10 cellular contexts compared by ENCODE assay signal in the genomic region with DNA sequence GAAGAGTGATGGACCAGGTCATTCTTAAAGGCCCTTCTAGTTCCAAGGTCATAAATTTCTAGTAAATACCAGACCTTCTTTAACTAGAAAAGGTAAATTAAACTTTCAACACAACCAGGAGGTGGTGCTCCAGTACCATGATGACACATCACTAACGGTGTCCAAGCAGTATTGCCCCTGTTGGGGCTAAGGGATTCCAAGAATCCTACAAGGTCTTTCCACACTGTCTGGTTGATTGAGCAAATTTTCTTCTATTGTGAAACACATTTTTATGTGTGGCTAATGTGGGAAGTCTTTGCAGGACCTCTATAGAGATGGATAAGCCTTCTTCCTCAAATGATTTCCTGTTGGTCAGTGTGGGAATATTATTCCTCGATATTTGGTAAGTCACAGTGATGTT.
DNase-seq lines count a peak whose midpoint lies in the region; ATAC-seq and TF ChIP-seq lines count a peak whose summit lies in the region.
"Had no signal": no experiment of that assay in that cellular context is flagged by ENCODE, and none has a peak within 500 bp of the region (broad histone marks: within the 10 kb centered on the region; RNA-seq: fewer than 3 reads in every experiment).

No MANE protein-coding gene starts in this region.

- no peaks in the 10 kb centered on the region for H3K27me3 ChIP-seq in heart left ventricle
- no peaks in the 10 kb centered on the region for H3K27me3 ChIP-seq in smooth muscle cell (ENCODE audit: low read depth)
- H3K27me3 ChIP-seq: BLaER1 had no signal

- peak in 2 of 4 donors; percentile 77 to 79 for ATAC-seq in heart left ventricle
- no peak for ATAC-seq in GM19395 (IDR thresholded peaks at IDR 0.05; ENCODE audit: unreplicated experiment)
- no peak for ATAC-seq in HG02885 (IDR thresholded peaks at IDR 0.05; ENCODE audit: poor library complexity, unreplicated experiment)
- no peak for ATAC-seq in HG02623 (IDR thresholded peaks at IDR 0.05; ENCODE audit: unreplicated experiment)

- H3K27ac ChIP-seq in heart left ventricle (no peak overlapping the region), smooth muscle cell (ENCODE audit: low read depth) (peak overlapping the region; percentile 65)
- H3K27ac ChIP-seq: BLaER1 had no signal

- H3K9ac ChIP-seq in smooth muscle cell (ENCODE audit: low read depth), result peak overlapping the region; percentile 19
- H3K9ac ChIP-seq: BLaER1 had no signal

- TF ChIP-seq CTCF in heart left ventricle (IDR thresholded peaks at IDR 0.05) (peak in 8 of 12 donors; percentile 11 to 43 (median 24)), smooth muscle cell (IDR thresholded peaks at IDR 0.05; ENCODE audit: borderline replicate concordance, insufficient read depth, poor library complexity, severe bottlenecking) (peak; percentile 60)

- H3K4me1 ChIP-seq in heart left ventricle, result no peaks in the 10 kb centered on the region
- peaks cover 4% of the 10 kb centered on the region for H3K4me1 ChIP-seq in smooth muscle cell (ENCODE audit: low read depth)
- H3K4me1 ChIP-seq: BLaER1, HAP-1 had no signal

- H3K79me2 ChIP-seq in smooth muscle cell (ENCODE audit: low read depth), result no peaks in the 10 kb centered on the region

- intact Hi-C loops in heart left ventricle (cut with DNase I), result loop anchor here in 2 of 10 donors (10.0 kb wide), 2 partner anchors 881 to 971 kb away; no protein-coding TSS in a partner anchor

- no peak overlapping the region for H3K4me2 ChIP-seq in smooth muscle cell
- H3K4me2 ChIP-seq: BLaER1 had no signal

- H3K36me3 ChIP-seq in heart left ventricle (no peaks in the 10 kb centered on the region), smooth muscle cell (ENCODE audit: low read depth) (no peaks in the 10 kb centered on the region)
- H3K36me3 ChIP-seq: BLaER1, HAP-1 had no signal

- no peaks in the 10 kb centered on the region for H3F3A ChIP-seq in smooth muscle cell (ENCODE audit: low read depth)

- H3K4me3 ChIP-seq in heart left ventricle (no peak overlapping the region), smooth muscle cell (no peak overlapping the region)
- H3K4me3 ChIP-seq: BLaER1, HAP-1 had no signal

- H4K20me1 ChIP-seq in smooth muscle cell (ENCODE audit: low read depth), result no peaks in the 10 kb centered on the region
- H4K20me1 ChIP-seq: BLaER1 had no signal

- TF ChIP-seq POLR2A in heart left ventricle (IDR thresholded peaks at IDR 0.05), result no peak

- WGBS in heart left ventricle, 4 donors, result 24 to 36% (median 27%) methylated on average over 2 of the region's 2 CpGs
- 16% methylated on average over 2 of the region's 2 CpGs for WGBS in smooth muscle cell (ENCODE audit: low lambda C conversion rate)

- DNase-seq in DMS53 (lab: John Stamatoyannopoulos, UW), result peak; percentile 50
- DNase-seq in DMS53 treated with DMSO at 0.1 percent for 48 hours (lab: John Stamatoyannopoulos, UW; ENCODE audit: unreplicated experiment), result no peak
- DNase-seq in SW480 (ENCODE audit: low spot score), result peak; percentile 12
- no peak for DNase-seq in heart left ventricle
- no peak for DNase-seq in smooth muscle cell (lab: John Stamatoyannopoulos, UW; ENCODE audit: unreplicated experiment)

- H2AFZ ChIP-seq in smooth muscle cell (ENCODE audit: low read depth), result no peak overlapping the region

- H3K9me3 ChIP-seq in heart left ventricle (no peaks in the 10 kb centered on the region), smooth muscle cell (replicated peaks; ENCODE audit: low read depth) (no peaks in the 10 kb centered on the region)
- H3K9me3 ChIP-seq: BLaER1, HAP-1 had no signal

Comparison
In these comparisons a context has a peak if more than half of its experiments do, and no peak if none do; other contexts are left out.
1. DNase-seq: peak in DMS53 (single experiment) and SW480 (single experiment); none in DMS53 treated with DMSO at 0.1 percent for 48 hours (single experiment), heart left ventricle (0 of 5) and smooth muscle cell (single experiment).